Comparison of ENCODE assay signal across 1 cellular context in the genomic region with DNA sequence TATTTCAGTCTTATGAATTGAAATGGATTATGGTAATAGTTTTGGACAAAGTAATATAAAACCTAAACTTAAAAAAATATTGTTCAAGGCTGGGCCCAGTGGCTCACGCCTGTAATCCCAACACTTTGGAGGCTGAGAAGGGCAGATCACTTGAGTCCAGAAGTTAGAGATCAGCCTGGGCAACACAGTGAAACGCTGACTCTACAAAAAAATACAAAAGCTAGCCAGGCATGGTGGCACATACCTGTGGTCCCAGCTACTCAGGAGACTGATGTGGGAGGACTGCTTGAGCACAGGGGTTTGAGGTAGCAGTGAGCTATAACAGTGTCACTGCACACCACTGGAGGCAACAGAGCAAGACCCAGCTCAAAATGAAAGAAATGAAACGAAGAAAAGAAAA.
TF ChIP-seq lines count a peak whose summit lies in the region.

No MANE protein-coding gene starts in this region.

TF ChIP-seq in IMR-90, 13 proteins besides CTCF, POLR2A, EP300 and RAD21 (continued from another document):
- TF ChIP-seq CEBPB (IDR thresholded peaks at IDR 0.05; ENCODE audit: low read depth, low read length): no peak
